Comparison of ENCODE assay signal across 13 cellular contexts in genomic region chr2:215841175-215841816, GRCh38.
A peak's percentile ranks its signal among the peaks of the same experiment; 100 is the strongest.
DNase-seq lines count a peak whose midpoint lies in the region; ATAC-seq and TF ChIP-seq lines count a peak whose summit lies in the region.
"Had no signal": no experiment of that assay in that cellular context is flagged by ENCODE, and none has a peak within 500 bp of the region (broad histone marks: within the 10 kb centered on the region; RNA-seq: fewer than 3 reads in every experiment).

No MANE protein-coding gene starts in this region.

- DNase-seq in AG08396 (ENCODE audit: low spot score) (peak; percentile 13), fibroblast of mammary gland (ENCODE audit: low read depth) (peak; percentile 61), DMS79 (lab: John Stamatoyannopoulos, UW) (no peak)
- no peak for DNase-seq in stimulated activated naive CD4-positive, alpha-beta T cell treated with Interleukin-2 at 50 U/mL for 16 hours (lab: John Stamatoyannopoulos, UW)
- DNase-seq: activated CD8-positive, alpha-beta memory T cell treated with anti-CD3 and anti-CD28 coated beads, Interleukin-2, amount 50 U/mL, for 48 hours; Calu3; esophagus squamous epithelium; NCI-H1092 treated with DMSO at 0.1 percent for 48 hours; NCI-H446 had no signal

- TF ChIP-seq CTCF in fibroblast of mammary gland (conservative IDR thresholded peaks at IDR 0.05; ENCODE audit: control insufficient read depth, insufficient read depth, low read depth, low read length) = no peak

- H3K4me3 ChIP-seq in fibroblast of mammary gland (ENCODE audit: control insufficient read depth, low read depth, low read length) = no peak overlapping the region
- H3K4me3 ChIP-seq: esophagus squamous epithelium had no signal

- ATAC-seq in GM19452 (IDR thresholded peaks at IDR 0.05; ENCODE audit: unreplicated experiment) (peak; percentile 22), HG03354 (IDR thresholded peaks at IDR 0.05; ENCODE audit: poor library complexity, severe bottlenecking, unreplicated experiment) (peak; percentile 17), HG02588 (IDR thresholded peaks at IDR 0.05; ENCODE audit: unreplicated experiment) (no peak), HG02610 (IDR thresholded peaks at IDR 0.05; ENCODE audit: unreplicated experiment) (no peak)

Comparison
In these comparisons a context has a peak if more than half of its experiments do, and no peak if none do; other contexts are left out.
1. DNase-seq: peak in AG08396 (single experiment) and fibroblast of mammary gland (single experiment); none in DMS79 (single experiment) and stimulated activated naive CD4-positive, alpha-beta T cell treated with Interleukin-2 at 50 U/mL for 16 hours (single experiment).
2. ATAC-seq: peak in GM19452 (single experiment) and HG03354 (single experiment); none in HG02588 (single experiment) and HG02610 (single experiment).